ENCODE assay signal across 9 cellular contexts in genomic region chr6:75285156-75285639, GRCh38. TPM values are rescaled to one million over a fixed set of nuclear protein-coding genes. Genes with fewer than 3 reads are reported as not detected.
DNase-seq lines count a peak whose midpoint lies in the region; TF ChIP-seq lines count a peak whose summit lies in the region.
"Had no signal": no experiment of that assay in that cellular context is flagged by ENCODE, and none has a peak within 500 bp of the region (broad histone marks: within the 10 kb centered on the region; RNA-seq: fewer than 3 reads in every experiment).

No MANE protein-coding gene starts in this region.

- H3K36me3 ChIP-seq in GM06990 (ENCODE audit: control insufficient read depth, insufficient read depth, low read length): no peaks in the 10 kb centered on the region
- no peaks in the 10 kb centered on the region for H3K36me3 ChIP-seq in HEK293 (ENCODE audit: control insufficient read depth in 2 of 2, insufficient read depth in 1 of 2, low read length in 2 of 2)
- H3K36me3 ChIP-seq in SK-N-MC (ENCODE audit: insufficient read depth, low read length): no peaks in the 10 kb centered on the region
- no peaks in the 10 kb centered on the region for H3K36me3 ChIP-seq in iPS-20b (ENCODE audit: insufficient read depth, low read depth, low read length)
- no peaks in the 10 kb centered on the region for H3K36me3 ChIP-seq in uterus

- intact Hi-C loops in uterus (cut with DNase I; ENCODE audit: low total_unique reads): no loop called here
- intact Hi-C loops in activated T-helper 1 cell treated with anti-CD3 and anti-CD28 coated beads, Interleukin-12 subunit alpha, Interleukin-12 subunit beta, Interleukin-2, Interleukin-4 antibody, amounts not matched to agents 30 ng/mL and 10 ng/mL and 1 ng/mL, durations not matched to agents 14 hours and 24 hours and 36 hours (cut with micrococcal nuclease): loop anchor here (1.0 to 2.0 kb wide), 3 partner anchors 42 to 1764 kb away; partner anchors contain the start of genes COX7A2 and EEF1A1

- no peak overlapping the region for H3K27ac Mint-ChIP-seq in activated T-helper 1 cell treated with anti-CD3 and anti-CD28 coated beads, Interleukin-12 subunit alpha, Interleukin-12 subunit beta, Interleukin-2, Interleukin-4 antibody, amounts not matched to agents 30 ng/mL and 10 ng/mL and 1 ng/mL, durations not matched to agents 14 hours and 24 hours and 36 hours
- H3K27ac Mint-ChIP-seq: T-helper 1 cell treated with Interleukin-12 subunit alpha and Interleukin-12 subunit beta and Interleukin-4 antibody, amounts not matched to agents 30 μg/mL and 1 μg/mL, for 36 hours had no signal

- H3K9ac ChIP-seq in SK-N-MC (ENCODE audit: insufficient read length) (peak overlapping the region; percentile 82), iPS-20b (ENCODE audit: low read depth, low read length) (peak overlapping the region; percentile 80; the same call in 1 of the 2 replicates)

- H3K9me3 ChIP-seq in HEK293 (ENCODE audit: control insufficient read depth, insufficient read depth, low read depth, low read length) (no peaks in the 10 kb centered on the region), SK-N-MC (ENCODE audit: low read depth, low read length) (no peaks in the 10 kb centered on the region), iPS-20b (ENCODE audit: insufficient read depth, low read depth, low read length) (no peaks in the 10 kb centered on the region), uterus (no peaks in the 10 kb centered on the region)

- H3K27me3 ChIP-seq in GM06990 (replicated peaks; ENCODE audit: control insufficient read depth, insufficient read depth, low read length) (no peaks in the 10 kb centered on the region), iPS-20b (ENCODE audit: insufficient read depth, low read length) (no peaks in the 10 kb centered on the region), uterus (no peaks in the 10 kb centered on the region)

- peak; percentile 50 for DNase-seq in GM06990 (ENCODE audit: extremely low read depth, insufficient read length)
- DNase-seq in SK-N-MC (ENCODE audit: low read depth, low spot score): no peak
- DNase-seq in uterus: no peak
- no peak for DNase-seq in iPS-NIHi7 (ENCODE audit: extremely low spot score)
- no peak for DNase-seq in activated CD4-positive, alpha-beta T cell treated with anti-CD3 and anti-CD28 coated beads for 48 hours
- no peak for DNase-seq in activated T-helper 1 cell treated with anti-CD3 and anti-CD28 coated beads, Interleukin-12 subunit alpha, Interleukin-12 subunit beta, Interleukin-2, Interleukin-4 antibody, amounts not matched to agents 30 ng/mL and 10 ng/mL and 1 ng/mL, durations not matched to agents 14 hours and 24 hours and 36 hours (ENCODE audit: low spot score)

- H3K4me1 Mint-ChIP-seq in activated T-helper 1 cell treated with anti-CD3 and anti-CD28 coated beads, Interleukin-12 subunit alpha, Interleukin-12 subunit beta, Interleukin-2, Interleukin-4 antibody, amounts not matched to agents 30 ng/mL and 10 ng/mL and 1 ng/mL, durations not matched to agents 14 hours and 24 hours and 36 hours (ENCODE audit: low read depth): peaks cover 40% of the 10 kb centered on the region

- CTCF ChIA-PET in HEK293 (lab: Yijun Ruan, JAX): interaction anchor here (0.7 to 2.3 kb wide), 7 partner anchors 12 to 244 kb away, joined by 3 to 23 read pairs (median 4); no protein-coding TSS in a partner anchor

- no peaks in the 10 kb centered on the region for H3K9me3 Mint-ChIP-seq in activated T-helper 1 cell treated with anti-CD3 and anti-CD28 coated beads, Interleukin-12 subunit alpha, Interleukin-12 subunit beta, Interleukin-2, Interleukin-4 antibody, amounts not matched to agents 30 ng/mL and 10 ng/mL and 1 ng/mL, durations not matched to agents 14 hours and 24 hours and 36 hours
- H3K9me3 Mint-ChIP-seq: T-helper 1 cell treated with Interleukin-12 subunit alpha and Interleukin-12 subunit beta and Interleukin-4 antibody, amounts not matched to agents 30 μg/mL and 1 μg/mL, for 36 hours had no signal

- POLR2A ChIA-PET in HEK293 (lab: Yijun Ruan, JAX): interaction anchor here (0.6 to 2.1 kb wide), 18 partner anchors 10 to 1773 kb away, joined by 3 to 12 read pairs (median 4); partner anchors contain the start of genes COX7A2 and SENP6

- no peaks in the 10 kb centered on the region for H3K27me3 Mint-ChIP-seq in activated T-helper 1 cell treated with anti-CD3 and anti-CD28 coated beads, Interleukin-12 subunit alpha, Interleukin-12 subunit beta, Interleukin-2, Interleukin-4 antibody, amounts not matched to agents 30 ng/mL and 10 ng/mL and 1 ng/mL, durations not matched to agents 14 hours and 24 hours and 36 hours (ENCODE audit: insufficient read depth)

- TF ChIP-seq CTCF in GM06990 (IDR thresholded peaks at IDR 0.05; ENCODE audit: insufficient read depth, low read length, poor library complexity, severe bottlenecking): no peak
- no peak for TF ChIP-seq CTCF in HEK293 (tag by site-specific recombination; IDR thresholded peaks at IDR 0.05)
- TF ChIP-seq CTCF in uterus (IDR thresholded peaks at IDR 0.05): no peak

- TF ChIP-seq POLR2A in uterus (IDR thresholded peaks at IDR 0.05): no peak

- peaks cover 6% of the 10 kb centered on the region for H3K36me3 Mint-ChIP-seq in activated T-helper 1 cell treated with anti-CD3 and anti-CD28 coated beads, Interleukin-12 subunit alpha, Interleukin-12 subunit beta, Interleukin-2, Interleukin-4 antibody, amounts not matched to agents 30 ng/mL and 10 ng/mL and 1 ng/mL, durations not matched to agents 14 hours and 24 hours and 36 hours (ENCODE audit: low read depth)

- no peak overlapping the region for H3K4me3 Mint-ChIP-seq in activated T-helper 1 cell treated with anti-CD3 and anti-CD28 coated beads, Interleukin-12 subunit alpha, Interleukin-12 subunit beta, Interleukin-2, Interleukin-4 antibody, amounts not matched to agents 30 ng/mL and 10 ng/mL and 1 ng/mL, durations not matched to agents 14 hours and 24 hours and 36 hours
- H3K4me3 Mint-ChIP-seq: T-helper 1 cell treated with Interleukin-12 subunit alpha and Interleukin-12 subunit beta and Interleukin-4 antibody, amounts not matched to agents 30 μg/mL and 1 μg/mL, for 36 hours had no signal

- H3K4me3 ChIP-seq in GM06990 (replicated peaks; ENCODE audit: low read depth, low read length): peak overlapping the region; percentile 100
- peak overlapping the region; percentile 97 for H3K4me3 ChIP-seq in HEK293 (ENCODE audit: low read depth, low read length)
- H3K4me3 ChIP-seq in SK-N-MC: peak overlapping the region; percentile 91
- peak overlapping the region; percentile 98 for H3K4me3 ChIP-seq in iPS-20b (ENCODE audit: low read length)
- peak overlapping the region; percentile 80 to 90 for H3K4me3 ChIP-seq in uterus

- H3K4me1 ChIP-seq in HEK293 (ENCODE audit: control insufficient read depth, insufficient read depth, low read length) (peaks cover 6% of the 10 kb centered on the region; the same call in 1 of the 2 replicates), iPS-20b (ENCODE audit: insufficient read depth, low read length) (peaks cover 20% of the 10 kb centered on the region; the same call in 1 of the 2 replicates), uterus (peaks cover 0 to 5% of the 10 kb centered on the region in 2 donors)

- peak overlapping the region; percentile 64 for H3K27ac ChIP-seq in HEK293 (ENCODE audit: extremely low read depth, low read depth, low read length)
- H3K27ac ChIP-seq in SK-N-MC: no peak overlapping the region
- no peak overlapping the region for H3K27ac ChIP-seq in iPS-20b (ENCODE audit: low read length)
- H3K27ac ChIP-seq in uterus: peak overlapping the region; percentile 90 to 94

TF ChIP-seq in HEK293, 187 proteins besides CTCF, POLR2A, EP300 and RAD21 (continues in another document):
- no peak for TF ChIP-seq ZNF776 (tag by site-specific recombination; IDR thresholded peaks at IDR 0.05; ENCODE audit: borderline replicate concordance)
- no peak for TF ChIP-seq ZNF560 (tag by site-specific recombination; IDR thresholded peaks at IDR 0.05; ENCODE audit: borderline replicate concordance)
- peak; percentile 34; the same call in 1 of the 2 replicates for TF ChIP-seq ZNF664 (tag by site-specific recombination; IDR thresholded peaks at IDR 0.05)
- TF ChIP-seq OSR2 (tag by site-specific recombination; IDR thresholded peaks at IDR 0.05): no peak
- no peak for TF ChIP-seq ZNF138 (tag by site-specific recombination; IDR thresholded peaks at IDR 0.05; ENCODE audit: borderline replicate concordance)
- no peak for TF ChIP-seq ZFHX2 (tag by site-specific recombination; conservative IDR thresholded peaks at IDR 0.05)
- TF ChIP-seq ZSCAN18 (tag by site-specific recombination; IDR thresholded peaks at IDR 0.05): peak; percentile 27; the same call in 1 of the 2 replicates

RNA-seq across cellular contexts. Expression of gene TMEM30A, which starts 0.6 kb away (rescaled TPM):
- total RNA-seq in uterus: 100 to 1,000 TPM in 2 of 4 donors, 10 to 100 TPM in 2; 71.0 to 194 (median 125) TPM
- 66.6 and 67.2 TPM in 2 replicates for total RNA-seq in activated T-helper 1 cell treated with anti-CD3 and anti-CD28 coated beads, Interleukin-12 subunit alpha, Interleukin-12 subunit beta, Interleukin-2, Interleukin-4 antibody, amounts not matched to agents 30 ng/mL and 10 ng/mL and 1 ng/mL, durations not matched to agents 14 hours and 24 hours and 36 hours

RNA-seq across cellular contexts. Expression of gene COX7A2, which starts 41.6 kb away (rescaled TPM):
- total RNA-seq in uterus: 1,000 to 10,000 TPM in 1 of 4 donors, 100 to 1,000 TPM in 2, 10 to 100 TPM in 1; 58.5 to 1,788 (median 211) TPM
- 495 and 497 TPM in 2 replicates for total RNA-seq in activated T-helper 1 cell treated with anti-CD3 and anti-CD28 coated beads, Interleukin-12 subunit alpha, Interleukin-12 subunit beta, Interleukin-2, Interleukin-4 antibody, amounts not matched to agents 30 ng/mL and 10 ng/mL and 1 ng/mL, durations not matched to agents 14 hours and 24 hours and 36 hours

Comparison
In these comparisons a context has a peak if more than half of its experiments do, and no peak if none do; other contexts are left out.
1. H3K27ac ChIP-seq: peak in HEK293 (single experiment) and uterus (2 of 2); none in SK-N-MC (single experiment) and iPS-20b (single experiment).
2. Peak in every context shown above with its lines, with median percentiles within 50 percentile points of each other: H3K4me3 ChIP-seq.